In genomic region chr10:16195178-16195769, GRCh38 we compare ENCODE assay signal across 12 cellular contexts.
DNase-seq lines count a peak whose midpoint lies in the region; ATAC-seq lines count a peak whose summit lies in the region.
"Had no signal": no experiment of that assay in that cellular context is flagged by ENCODE, and none has a peak within 500 bp of the region (broad histone marks: within the 10 kb centered on the region; RNA-seq: fewer than 3 reads in every experiment).

No MANE protein-coding gene starts in this region.

- H3K9me3 ChIP-seq in iPS-20b (ENCODE audit: insufficient read depth, low read depth, low read length), result peaks cover 11% of the 10 kb centered on the region; the same call in 1 of the 2 replicates
- H3K9me3 ChIP-seq: pancreas had no signal

- H3K27me3 ChIP-seq in iPS-20b (ENCODE audit: insufficient read depth, low read length), result no peaks in the 10 kb centered on the region
- H3K27me3 ChIP-seq: pancreas had no signal

- DNase-seq in head of caudate nucleus (no peak), NCI-H2029 (lab: John Stamatoyannopoulos, UW) (no peak), hepatic stellate cell (ENCODE audit: low spot score) (no peak), SK-N-DZ (ENCODE audit: low spot score) (no peak)
- DNase-seq: activated CD4-positive, alpha-beta T cell treated with anti-CD3 and anti-CD28 coated beads for 1 hour; OCI-M1; pancreas had no signal

- peaks cover 35% of the 10 kb centered on the region for H3K4me1 ChIP-seq in iPS-20b (ENCODE audit: insufficient read depth, low read length)
- H3K4me1 ChIP-seq: pancreas had no signal

- H3K36me3 ChIP-seq in iPS-20b (ENCODE audit: insufficient read depth, low read depth, low read length), result no peaks in the 10 kb centered on the region; the same call in 1 of the 2 replicates
- H3K36me3 ChIP-seq: pancreas had no signal

- H3K4me3 ChIP-seq in iPS-20b (ENCODE audit: low read length), result peak overlapping the region; percentile 45; the same call in 1 of the 2 replicates
- H3K4me3 ChIP-seq: pancreas had no signal

- H3K27ac ChIP-seq in iPS-20b (ENCODE audit: low read length), result peak overlapping the region; percentile 19
- H3K27ac ChIP-seq: KMS-11, pancreas had no signal

- intact Hi-C loops in head of caudate nucleus (cut with DNase I), result no loop called here

- peak; percentile 91 for ATAC-seq in GM19025 (IDR thresholded peaks at IDR 0.05; ENCODE audit: low read depth, unreplicated experiment)
- peak; percentile 98 for ATAC-seq in GM21825 (IDR thresholded peaks at IDR 0.05; ENCODE audit: unreplicated experiment)
- peak; percentile 98 for ATAC-seq in HG03442 (IDR thresholded peaks at IDR 0.05; ENCODE audit: unreplicated experiment)
- ATAC-seq: pancreas had no signal

- peak overlapping the region; percentile 14; the same call in 1 of the 2 replicates for H3K9ac ChIP-seq in iPS-20b (ENCODE audit: low read depth, low read length)
- H3K9ac ChIP-seq: KMS-11 had no signal
